Comparison of ENCODE assay signal across 8 cellular contexts in genomic region chr11:62645934-62646824, GRCh38. TPM values are rescaled to one million over a fixed set of nuclear protein-coding genes. Genes with fewer than 3 reads are reported as not detected.
DNase-seq lines count a peak whose midpoint lies in the region; TF ChIP-seq lines count a peak whose summit lies in the region.

TSS of gene GANAB (minus strand) at chr11:62646613. CDS start at chr11:62646599, 14 bp downstream.

- H3K4me1 Mint-ChIP-seq in nephron = peaks cover 15% of the 10 kb centered on the region
- peaks cover 42% of the 10 kb centered on the region for H3K4me1 Mint-ChIP-seq in stimulated activated naive CD8-positive, alpha-beta T cell treated with anti-CD3 and anti-CD28 coated beads, Interleukin-15, Interleukin-2, amounts not matched to agents 100 ng/mL and 50 ng/mL, for 24 hours (ENCODE audit: low read depth)

- peak within 1 kb of the TSS; percentile 98 to 100 (median 99) for H3K4me3 Mint-ChIP-seq in nephron
- H3K4me3 Mint-ChIP-seq in stimulated activated naive CD8-positive, alpha-beta T cell treated with anti-CD3 and anti-CD28 coated beads, Interleukin-15, Interleukin-2, amounts not matched to agents 100 ng/mL and 50 ng/mL, for 24 hours = peak within 1 kb of the TSS; percentile 100

- peak within 1 kb of the TSS; percentile 85 to 99 (median 94) for H3K27ac Mint-ChIP-seq in nephron
- peak within 1 kb of the TSS; percentile 99 for H3K27ac Mint-ChIP-seq in stimulated activated naive CD8-positive, alpha-beta T cell treated with anti-CD3 and anti-CD28 coated beads, Interleukin-15, Interleukin-2, amounts not matched to agents 100 ng/mL and 50 ng/mL, for 24 hours

- H3K36me3 ChIP-seq in H7 (replicated peaks; ENCODE audit: control insufficient read depth, insufficient read depth, low read length) = peaks cover 12% of the 10 kb centered on the region

- no peaks in the 10 kb centered on the region for H3K27me3 Mint-ChIP-seq in nephron (ENCODE audit: low read depth)
- no peaks in the 10 kb centered on the region for H3K27me3 Mint-ChIP-seq in stimulated activated naive CD8-positive, alpha-beta T cell treated with anti-CD3 and anti-CD28 coated beads, Interleukin-15, Interleukin-2, amounts not matched to agents 100 ng/mL and 50 ng/mL, for 24 hours

- H3K27me3 ChIP-seq in H7 (ENCODE audit: control insufficient read depth, insufficient read depth, low read length) = no peaks in the 10 kb centered on the region

- DNase-seq in EH (ENCODE audit: low read depth) = peak; percentile 98
- DNase-seq in H7 = peak; percentile 100
- peak; percentile 98 for DNase-seq in M059J (ENCODE audit: low read depth)
- peak; percentile 97 to 99 for DNase-seq in SHP77 (lab: John Stamatoyannopoulos, UW)
- DNase-seq in activated effector memory CD4-positive, alpha-beta T cell treated with Interleukin-2 at 50 U/mL for 16 hours = peak; percentile 98
- DNase-seq in fibroblast of pulmonary artery (ENCODE audit: low read depth) = peak; percentile 97

- H3K4me3 ChIP-seq in H7 (ENCODE audit: insufficient read depth, low read depth, low read length) (peak within 1 kb of the TSS; percentile 99), fibroblast of pulmonary artery (replicated peaks; ENCODE audit: low read depth, low read length) (peak within 1 kb of the TSS; percentile 92)

- no peaks in the 10 kb centered on the region for H3K9me3 Mint-ChIP-seq in nephron
- no peaks in the 10 kb centered on the region for H3K9me3 Mint-ChIP-seq in stimulated activated naive CD8-positive, alpha-beta T cell treated with anti-CD3 and anti-CD28 coated beads, Interleukin-15, Interleukin-2, amounts not matched to agents 100 ng/mL and 50 ng/mL, for 24 hours

- H3K36me3 Mint-ChIP-seq in nephron (ENCODE audit: low read depth) = peaks cover 16% of the 10 kb centered on the region
- peaks cover 27% of the 10 kb centered on the region for H3K36me3 Mint-ChIP-seq in stimulated activated naive CD8-positive, alpha-beta T cell treated with anti-CD3 and anti-CD28 coated beads, Interleukin-15, Interleukin-2, amounts not matched to agents 100 ng/mL and 50 ng/mL, for 24 hours (ENCODE audit: low read depth)

- no peak for TF ChIP-seq CTCF in fibroblast of pulmonary artery (IDR thresholded peaks at IDR 0.05; ENCODE audit: low read length, missing control alignments)
- peak in 1 of 3 experiments; percentile 13 for TF ChIP-seq CTCF in nephron (IDR thresholded peaks at IDR 0.05; ENCODE audit: unreplicated experiment in 3 of 3)

RNA-seq across cellular contexts. Expression of gene GANAB, which starts in this region (rescaled TPM):
- 173 and 181 TPM in 2 replicates for total RNA-seq in H7 (2014; rRNA removed; shearing (Covaris generic))
- total RNA-seq in M059J (2014; rRNA removed; shearing (Covaris generic)) = 142 and 229 TPM in 2 replicates

Comparison
In these comparisons a context has a peak if more than half of its experiments do, and no peak if none do; other contexts are left out.
1. Peak in every context shown above with its lines: DNase-seq and H3K4me3 ChIP-seq.